8 cellular contexts compared by ENCODE assay signal in genomic region chr19:40604647-40605200, GRCh38. TPM values are rescaled to one million over a fixed set of nuclear protein-coding genes. Genes with fewer than 3 reads are reported as not detected.
DNase-seq lines count a peak whose midpoint lies in the region; ATAC-seq and TF ChIP-seq lines count a peak whose summit lies in the region.

No MANE protein-coding gene starts in this region.

- no peaks in the 10 kb centered on the region for H3K9me3 ChIP-seq in stomach smooth muscle (ENCODE audit: control insufficient read depth in 2 of 2, low read length in 2 of 2)

- DNase-seq in NCI-H748 (lab: John Stamatoyannopoulos, UW; ENCODE audit: unreplicated experiment) (peak; percentile 50), NCI-H748 treated with DMSO at 0.1 percent for 48 hours (lab: John Stamatoyannopoulos, UW) (no peak), activated B cell treated with CpG ODN at 0.5 μM for 24 hours (no peak), immature natural killer cell (no peak), NCI-H1105 (lab: John Stamatoyannopoulos, UW) (no peak)

- no peaks in the 10 kb centered on the region for H3K36me3 ChIP-seq in stomach smooth muscle (ENCODE audit: control insufficient read depth in 2 of 2, insufficient read depth in 2 of 2, low read length in 2 of 2)

- peak overlapping the region; percentile 85 for H3K4me3 Mint-ChIP-seq in activated B cell treated with CpG ODN at 0.5 μM for 24 hours
- peak overlapping the region; percentile 83 to 91 (median 89) for H3K4me3 Mint-ChIP-seq in immature natural killer cell

- peaks cover 0 to 26% of the 10 kb centered on the region in 2 donors for H3K27me3 ChIP-seq in stomach smooth muscle (ENCODE audit: control insufficient read depth in 1 of 2, insufficient read depth in 2 of 2, low read length in 2 of 2)

- peaks cover 12% of the 10 kb centered on the region for H3K27me3 Mint-ChIP-seq in activated B cell treated with CpG ODN at 0.5 μM for 24 hours
- peaks cover 18 to 28% (median 27%) of the 10 kb centered on the region in 3 donors for H3K27me3 Mint-ChIP-seq in immature natural killer cell (ENCODE audit: low read depth in 3 of 3)

- CTCF ChIA-PET in activated B cell treated with CpG ODN at 0.5 μM for 24 hours (lab: Charles Lee), result interaction anchor here (1.0 to 5.0 kb wide), 5 partner anchors 22 to 56 kb away, joined by 3 to 45 read pairs (median 4); no protein-coding TSS in a partner anchor

- H3K27ac Mint-ChIP-seq in activated B cell treated with CpG ODN at 0.5 μM for 24 hours, result peak overlapping the region; percentile 89
- peak overlapping the region; percentile 84 to 97 (median 90) for H3K27ac Mint-ChIP-seq in immature natural killer cell

- H3K9ac ChIP-seq in stomach smooth muscle (ENCODE audit: low read length in 2 of 2), result no peak overlapping the region

- no peaks in the 10 kb centered on the region for H3K36me3 Mint-ChIP-seq in activated B cell treated with CpG ODN at 0.5 μM for 24 hours (ENCODE audit: low read depth)
- H3K36me3 Mint-ChIP-seq in immature natural killer cell, result no peaks in the 10 kb centered on the region

- no peaks in the 10 kb centered on the region for H3K9me3 Mint-ChIP-seq in activated B cell treated with CpG ODN at 0.5 μM for 24 hours
- H3K9me3 Mint-ChIP-seq in immature natural killer cell, result no peaks in the 10 kb centered on the region

- peaks cover 64% of the 10 kb centered on the region for H3K4me1 Mint-ChIP-seq in activated B cell treated with CpG ODN at 0.5 μM for 24 hours
- peaks cover 64 to 67% of the 10 kb centered on the region in 2 donors for H3K4me1 Mint-ChIP-seq in immature natural killer cell

- H3K4me1 ChIP-seq in stomach smooth muscle (ENCODE audit: control insufficient read depth, insufficient read depth, low read length), result peaks cover 57% of the 10 kb centered on the region

- ATAC-seq in activated B cell treated with CpG ODN at 0.5 μM for 24 hours (ENCODE audit: low read depth) (no peak), GM18517 (IDR thresholded peaks at IDR 0.05; ENCODE audit: unreplicated experiment) (no peak), GM21528 (IDR thresholded peaks at IDR 0.05; ENCODE audit: low FRiP score, unreplicated experiment) (no peak)

- H3K4me3 ChIP-seq in stomach smooth muscle (ENCODE audit: low read length in 2 of 2), result peak overlapping the region; percentile 51 to 77

- TF ChIP-seq CTCF in activated B cell treated with CpG ODN at 0.5 μM for 24 hours (IDR thresholded peaks at IDR 0.05), result no peak

- intact Hi-C loops in activated B cell treated with CpG ODN at 0.5 μM for 24 hours (cut with micrococcal nuclease), result loop anchor here (1.0 to 10.0 kb wide), 7 partner anchors 9 to 1100 kb away; partner anchors contain the start of genes EGLN2, SERTAD3 and SHKBP1

- POLR2A ChIA-PET in activated B cell treated with CpG ODN at 0.5 μM for 24 hours (lab: Charles Lee), result interaction anchor here (0.6 to 4.0 kb wide), 20 partner anchors 9 to 329 kb away, joined by 3 to 42 read pairs (median 4); partner anchors contain the start of genes ACTMAP, AKT2, C19orf47 and NUMBL

- no peak overlapping the region for H3K27ac ChIP-seq in stomach smooth muscle (ENCODE audit: low read length)

RNA-seq across cellular contexts. Expression of gene LTBP4, which starts 3.6 kb away (rescaled TPM):
- 57.2 and 75.1 TPM in 2 replicates for total RNA-seq in activated B cell treated with CpG ODN at 0.5 μM for 24 hours
- polyA plus RNA-seq in immature natural killer cell, result 10 to 100 TPM in 2 of 3 donors, 1 to 10 TPM in 1; 8.9 to 21.5 (median 18.8) TPM

RNA-seq across cellular contexts. Expression of gene SHKBP1, which starts 28.1 kb away (rescaled TPM):
- 184 and 213 TPM in 2 replicates for total RNA-seq in activated B cell treated with CpG ODN at 0.5 μM for 24 hours
- 100 to 1,000 TPM; 115 to 186 (median 156) TPM for polyA plus RNA-seq in immature natural killer cell
